In the genomic region with DNA sequence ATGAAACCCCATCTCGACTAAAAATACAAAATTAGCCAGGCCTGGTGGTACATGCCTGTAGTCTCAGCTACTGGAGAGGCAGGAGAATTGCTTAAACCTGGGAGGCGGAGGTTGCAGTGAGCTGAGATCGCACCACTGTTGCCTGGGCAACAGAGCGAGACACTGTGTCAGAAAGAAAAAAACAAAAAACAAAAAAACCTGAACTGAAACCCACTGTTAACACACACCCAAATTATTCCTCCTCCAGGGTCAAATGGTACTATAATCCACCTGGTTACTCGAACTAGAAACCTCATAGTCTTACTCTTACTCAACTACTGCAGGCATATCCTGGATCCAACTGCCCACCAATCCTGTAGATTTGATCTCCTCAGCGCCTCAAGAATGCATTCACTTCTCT, we compare ENCODE assay signal across 14 cellular contexts. TPM values are rescaled to one million over a fixed set of nuclear protein-coding genes. Genes with fewer than 3 reads are reported as not detected.
DNase-seq lines count a peak whose midpoint lies in the region; ATAC-seq and TF ChIP-seq lines count a peak whose summit lies in the region.
"Had no signal": no experiment of that assay in that cellular context is flagged by ENCODE, and none has a peak within 500 bp of the region (broad histone marks: within the 10 kb centered on the region; RNA-seq: fewer than 3 reads in every experiment).

No MANE protein-coding gene starts in this region.

- H3K4me3 ChIP-seq in OCI-LY7 (ENCODE audit: low read depth, low read length, poor library complexity, severe bottlenecking) (no peak overlapping the region), neuronal stem cell (ENCODE audit: low read length in 2 of 2) (no peak overlapping the region)
- H3K4me3 ChIP-seq: breast epithelium had no signal

- no peak overlapping the region for H3K4ac ChIP-seq in neuronal stem cell (ENCODE audit: low read length)

- POLR2A ChIA-PET in OCI-LY7 (lab: Charles Lee): no interaction called here

- peaks cover 53% of the 10 kb centered on the region for H3K36me3 ChIP-seq in OCI-LY7 (ENCODE audit: insufficient read depth, low read length)
- H3K36me3 ChIP-seq in neuronal stem cell (replicated peaks in 1 of 2; ENCODE audit: control insufficient read depth in 2 of 2, insufficient read depth in 2 of 2, low read length in 2 of 2): peaks cover 2 to 92% of the 10 kb centered on the region in 2 donors
- H3K36me3 ChIP-seq: breast epithelium had no signal

- intact Hi-C loops in OCI-LY7 (cut with micrococcal nuclease; ENCODE audit: unreplicated experiment): no loop called here

- no peaks in the 10 kb centered on the region for H4K20me1 ChIP-seq in OCI-LY7 (ENCODE audit: insufficient read depth, low read length)

- TF ChIP-seq CTCF in OCI-LY7 (conservative IDR thresholded peaks at IDR 0.05; ENCODE audit: low read length): no peak

- H3K9ac ChIP-seq in neuronal stem cell (ENCODE audit: low read depth, low read length, poor library complexity): no peak overlapping the region

- no peak overlapping the region for H2BK12ac ChIP-seq in neuronal stem cell (ENCODE audit: low read length)

- no CpG with 5 or more reads among the region's 6 CpGs for WGBS in neuronal stem cell (ENCODE audit: extremely low coverage in 2 of 2, insufficient read length in 2 of 2, insufficient replicate concordance in 1 of 2), 2 donors

- no peak overlapping the region for H2BK120ac ChIP-seq in neuronal stem cell (ENCODE audit: low read depth, low read length)

- H3K4me1 ChIP-seq in OCI-LY7 (ENCODE audit: insufficient read depth, low read length, poor library complexity, severe bottlenecking): peaks cover 14% of the 10 kb centered on the region
- H3K4me1 ChIP-seq in neuronal stem cell (ENCODE audit: control insufficient read depth in 2 of 2, insufficient read depth in 1 of 2, low read depth in 1 of 2, low read length in 2 of 2): peaks cover 0 to 1% of the 10 kb centered on the region in 2 donors
- H3K4me1 ChIP-seq: breast epithelium had no signal

- H3K27ac ChIP-seq in OCI-LY7 (ENCODE audit: low read depth, low read length, poor library complexity, severe bottlenecking) (peak overlapping the region; percentile 42), neuronal stem cell (replicated peaks; ENCODE audit: low read length) (no peak overlapping the region)
- H3K27ac ChIP-seq: breast epithelium had no signal

- no peak overlapping the region for H2BK15ac ChIP-seq in neuronal stem cell (ENCODE audit: low read length)

- no peaks in the 10 kb centered on the region for H3K9me2 ChIP-seq in OCI-LY7 (ENCODE audit: insufficient read depth, low read length)

- H3K23ac ChIP-seq in neuronal stem cell (ENCODE audit: low read depth, low read length, poor library complexity): no peak overlapping the region

- DNase-seq in OCI-LY7 (ENCODE audit: low spot score) (peak; percentile 55), RKO (ENCODE audit: low spot score) (no peak), hippocampal formation (lab: John Stamatoyannopoulos, UW) (no peak), SW480 (ENCODE audit: low spot score) (no peak), neuronal stem cell (ENCODE audit: low spot score) (no peak)
- DNase-seq: activated CD8-positive, alpha-beta memory T cell treated with anti-CD3 and anti-CD28 coated beads for 24 hours; CD8-positive, alpha-beta memory T cell; H7; NCI-H1092; SHP77 had no signal

- ATAC-seq in GM18498 (IDR thresholded peaks at IDR 0.05; ENCODE audit: unreplicated experiment) (peak; percentile 95), GM19452 (IDR thresholded peaks at IDR 0.05; ENCODE audit: unreplicated experiment) (peak; percentile 82), HG02943 (IDR thresholded peaks at IDR 0.05; ENCODE audit: low read depth, unreplicated experiment) (peak; percentile 86)

- no peak overlapping the region for H4K91ac ChIP-seq in neuronal stem cell (ENCODE audit: low read depth, low read length, poor library complexity)

- no peaks in the 10 kb centered on the region for H3K79me2 ChIP-seq in OCI-LY7 (ENCODE audit: insufficient read depth, low read depth, low read length)

- no peak overlapping the region for H2AK5ac ChIP-seq in neuronal stem cell (ENCODE audit: low read depth, low read length)

- no peaks in the 10 kb centered on the region for H3K79me1 ChIP-seq in neuronal stem cell (ENCODE audit: low read depth, low read length)

- H3K4me2 ChIP-seq in OCI-LY7 (ENCODE audit: low read length) (peak overlapping the region; percentile 32), neuronal stem cell (ENCODE audit: insufficient read depth, low read length, poor library complexity, severe bottlenecking) (no peak overlapping the region)

- H2AFZ ChIP-seq in OCI-LY7 (ENCODE audit: low read length): no peak overlapping the region
- H2AFZ ChIP-seq in neuronal stem cell (ENCODE audit: low read length): no peak overlapping the region

- no peak overlapping the region for H3K14ac ChIP-seq in neuronal stem cell (ENCODE audit: low read length)

- H4K8ac ChIP-seq in neuronal stem cell (ENCODE audit: low read depth, low read length): no peak overlapping the region

- H2BK5ac ChIP-seq in neuronal stem cell (ENCODE audit: low read length): no peak overlapping the region

- no peak overlapping the region for H3K18ac ChIP-seq in neuronal stem cell (ENCODE audit: low read length)

- BruUV-seq in OCI-LY7 (replicated peaks; lab: Mats Ljungman, UMichigan): no TSS peak

- no peaks in the 10 kb centered on the region for H3K27me3 ChIP-seq in neuronal stem cell (ENCODE audit: control insufficient read depth in 3 of 3, insufficient read depth in 3 of 3, low read depth in 1 of 3, low read length in 3 of 3)
- H3K27me3 ChIP-seq: breast epithelium had no signal

- H3K9me3 ChIP-seq in OCI-LY7 (ENCODE audit: low read length) (no peaks in the 10 kb centered on the region), neuronal stem cell (replicated peaks in 1 of 2; ENCODE audit: control insufficient read depth in 2 of 2, insufficient read depth in 1 of 2, low read depth in 1 of 2, low read length in 2 of 2) (no peaks in the 10 kb centered on the region)
- H3K9me3 ChIP-seq: breast epithelium had no signal

- CTCF ChIA-PET in OCI-LY7 (lab: Charles Lee; ENCODE audit: unreplicated experiment): no interaction called here

RNA-seq across cellular contexts. Expression of gene USP28, which starts 35.5 kb away (rescaled TPM):
- 26.8 and 36.8 TPM in 2 replicates for total RNA-seq in OCI-LY7 (2014; rRNA removed; shearing (Covaris generic))
- total RNA-seq in OCI-LY7 (2022): 32.6 and 37.1 TPM in 2 replicates
- 16.2 TPM for polyA plus RNA-seq in neuronal stem cell (2013, experiment 1 of 2)
- polyA plus RNA-seq in neuronal stem cell (2013, experiment 2 of 2): 16.8 TPM
